Comparison of ENCODE assay signal across 11 cellular contexts in genomic region chr13:51619614-51620013, GRCh38. TPM values are rescaled to one million over a fixed set of nuclear protein-coding genes. Genes with fewer than 3 reads are reported as not detected.
A peak's percentile ranks its signal among the peaks of the same experiment; 100 is the strongest.
DNase-seq lines count a peak whose midpoint lies in the region; ATAC-seq, FAIRE-seq and TF ChIP-seq lines count a peak whose summit lies in the region.
"Had no signal": no experiment of that assay in that cellular context is flagged by ENCODE, and none has a peak within 500 bp of the region (broad histone marks: within the 10 kb centered on the region; RNA-seq: fewer than 3 reads in every experiment).

No MANE protein-coding gene starts in this region.

- peaks cover 12% of the 10 kb centered on the region for H3K4me1 ChIP-seq in astrocyte (ENCODE audit: insufficient read depth, low read length)
- H3K4me1 ChIP-seq: parathyroid adenoma had no signal

- H3K27ac ChIP-seq in astrocyte (ENCODE audit: low read depth, low read length), result peak overlapping the region; percentile 59
- H3K27ac ChIP-seq: parathyroid adenoma had no signal

- H3K4me3 ChIP-seq in AG09309 (ENCODE audit: control insufficient read depth, low read depth, low read length), result no peak overlapping the region
- no peak overlapping the region for H3K4me3 ChIP-seq in astrocyte (ENCODE audit: insufficient read depth, low read depth, low read length)

- no peaks in the 10 kb centered on the region for H3K9me3 ChIP-seq in astrocyte (ENCODE audit: insufficient read depth, low read depth, low read length)

- H3K36me3 ChIP-seq in astrocyte (ENCODE audit: insufficient read depth, low read length), result no peaks in the 10 kb centered on the region

- H3K4me3 Mint-ChIP-seq in astrocyte (ENCODE audit: unreplicated experiment), result no peak overlapping the region

- H3K27me3 Mint-ChIP-seq in astrocyte (ENCODE audit: low read depth, unreplicated experiment), result no peaks in the 10 kb centered on the region

- peaks cover 76% of the 10 kb centered on the region for H3K79me2 ChIP-seq in astrocyte (ENCODE audit: insufficient read depth, low read length)

- FAIRE-seq in astrocyte (lab: Jason Lieb, UNC), result peak; percentile 90

- in situ Hi-C loops in KBM-7 (cut with MboI; ENCODE audit: low pct_unique_long_range_greater_than_20kb, low sequenced_read_pairs), result no loop called here

- no peak overlapping the region for H2AFZ ChIP-seq in astrocyte (ENCODE audit: low read depth, low read length)
- H2AFZ ChIP-seq: parathyroid adenoma had no signal

- H4K20me1 ChIP-seq in astrocyte (ENCODE audit: insufficient read depth, low read length), result peaks cover 10% of the 10 kb centered on the region

- no peak for TF ChIP-seq CTCF in AG09309 (IDR thresholded peaks at IDR 0.05; ENCODE audit: control insufficient read depth, insufficient read depth, low read depth, low read length, missing control alignments)
- no peak for TF ChIP-seq CTCF in astrocyte (IDR thresholded peaks at IDR 0.05; ENCODE audit: insufficient read depth, low read depth, low read length)

- DNase-seq in AG09309 (ENCODE audit: low read depth) (peak; percentile 45), astrocyte (ENCODE audit: low read depth) (peak; percentile 75), iris pigment epithelial cell (ENCODE audit: low read depth) (peak; percentile 78), KBM-7 (no peak), HuH-7 (ENCODE audit: low spot score) (no peak), AML-193 (lab: John Stamatoyannopoulos, UW) (no peak)
- DNase-seq: stimulated activated naive CD4-positive, alpha-beta T cell had no signal

- H3K36me3 Mint-ChIP-seq in astrocyte (ENCODE audit: low read depth, unreplicated experiment), result no peaks in the 10 kb centered on the region

- H3K4me1 Mint-ChIP-seq in astrocyte (ENCODE audit: low read depth, unreplicated experiment), result peaks cover 59% of the 10 kb centered on the region

- no peaks in the 10 kb centered on the region for H3K27me3 ChIP-seq in astrocyte (ENCODE audit: insufficient read depth, low read length)

- peak overlapping the region; percentile 30 for H3K9ac ChIP-seq in astrocyte (ENCODE audit: low read length)
- H3K9ac ChIP-seq: parathyroid adenoma had no signal

- peak overlapping the region; percentile 51 for H3K4me2 ChIP-seq in astrocyte (ENCODE audit: low read length)

- H3K9me3 Mint-ChIP-seq in astrocyte (ENCODE audit: unreplicated experiment), result no peaks in the 10 kb centered on the region

- peak; percentile 68 for ATAC-seq in GM19463 (IDR thresholded peaks at IDR 0.05; ENCODE audit: unreplicated experiment)
- no peak for ATAC-seq in GM21737 (IDR thresholded peaks at IDR 0.05; ENCODE audit: unreplicated experiment)
- ATAC-seq: Panc1 had no signal

- peak overlapping the region; percentile 73 for H3K27ac Mint-ChIP-seq in astrocyte (ENCODE audit: unreplicated experiment)

RNA-seq across cellular contexts. Expression of gene WDFY2, which starts 35.4 kb away (rescaled TPM):
- 16.2 and 16.3 TPM in 2 replicates for total RNA-seq in astrocyte

Comparison
In these comparisons a context has a peak if more than half of its experiments do, and no peak if none do; other contexts are left out.
1. DNase-seq: peak in AG09309 (single experiment), astrocyte (single experiment) and iris pigment epithelial cell (single experiment); none in KBM-7 (single experiment), HuH-7 (single experiment) and AML-193 (0 of 2).